In genomic region chr1:24897263-24898151, GRCh38 we compare ENCODE assay signal across 17 cellular contexts. TPM values are rescaled to one million over a fixed set of nuclear protein-coding genes. Genes with fewer than 3 reads are reported as not detected.
DNase-seq lines count a peak whose midpoint lies in the region; ATAC-seq and TF ChIP-seq lines count a peak whose summit lies in the region.
"Had no signal": no experiment of that assay in that cellular context is flagged by ENCODE, and none has a peak within 500 bp of the region (broad histone marks: within the 10 kb centered on the region; RNA-seq: fewer than 3 reads in every experiment).

No MANE protein-coding gene starts in this region.

- POLR2A ChIA-PET in naive thymus-derived CD8-positive, alpha-beta T cell (lab: Charles Lee): interaction anchor here (0.6 to 3.3 kb wide), 8 partner anchors 14 to 54 kb away, joined by 3 to 14 read pairs (median 5); partner anchors contain the start of gene RUNX3

- no peak overlapping the region for H3K27ac ChIP-seq in gastroesophageal sphincter
- H3K27ac ChIP-seq: neutrophil had no signal

- WGBS in gastroesophageal sphincter (ENCODE audit: low coverage in 1 of 2), 2 donors: 60% methylated on average over 1 of the region's 17 CpGs; no CpG with 5 or more reads in 1 of the 2 donors

- TF ChIP-seq POLR2A in gastroesophageal sphincter (IDR thresholded peaks at IDR 0.05): no peak

- no peak for TF ChIP-seq CTCF in gastroesophageal sphincter (IDR thresholded peaks at IDR 0.05)

- H3K4me1 ChIP-seq in gastroesophageal sphincter: no peaks in the 10 kb centered on the region

- peak overlapping the region; percentile 34 for H3K27ac Mint-ChIP-seq in activated naive CD8-positive, alpha-beta T cell
- H3K27ac Mint-ChIP-seq in naive thymus-derived CD8-positive, alpha-beta T cell: peak overlapping the region in 7 of 10 donors; percentile 56 to 90 (median 81)
- H3K27ac Mint-ChIP-seq: activated T-helper 1 cell treated with anti-CD3 and anti-CD28 coated beads, Interleukin-12 subunit alpha, Interleukin-12 subunit beta, Interleukin-2, Interleukin-4 antibody, amounts not matched to agents 30 ng/mL and 10 ng/mL and 1 ng/mL, durations not matched to agents 14 hours and 24 hours and 36 hours had no signal

- peaks cover 4% of the 10 kb centered on the region for H3K9me3 Mint-ChIP-seq in activated naive CD8-positive, alpha-beta T cell (ENCODE audit: low read depth)
- H3K9me3 Mint-ChIP-seq in naive thymus-derived CD8-positive, alpha-beta T cell: peaks cover 0 to 8% (median 7%) of the 10 kb centered on the region in 9 donors

- no peak overlapping the region for H3K4me3 Mint-ChIP-seq in activated naive CD8-positive, alpha-beta T cell
- H3K4me3 Mint-ChIP-seq in naive thymus-derived CD8-positive, alpha-beta T cell: no peak overlapping the region
- H3K4me3 Mint-ChIP-seq: activated T-helper 1 cell treated with anti-CD3 and anti-CD28 coated beads, Interleukin-12 subunit alpha, Interleukin-12 subunit beta, Interleukin-2, Interleukin-4 antibody, amounts not matched to agents 30 ng/mL and 10 ng/mL and 1 ng/mL, durations not matched to agents 14 hours and 24 hours and 36 hours; B cell had no signal

- peaks cover 34% of the 10 kb centered on the region for H3K4me1 Mint-ChIP-seq in activated naive CD8-positive, alpha-beta T cell (ENCODE audit: low read depth)
- H3K4me1 Mint-ChIP-seq in naive thymus-derived CD8-positive, alpha-beta T cell: peaks cover 20 to 52% (median 48%) of the 10 kb centered on the region in 4 donors

- DNase-seq in stimulated activated CD4-positive, alpha-beta T cell treated with anti-CD3 and anti-CD28 coated beads, Interleukin-4, amount 100 ng/mL, for 24 hours: peak; percentile 4
- no peak for DNase-seq in stimulated activated CD4-positive, alpha-beta T cell treated with anti-CD3 and anti-CD28 coated beads, Interleukin-2, amount 100 ng/mL, for 48 hours
- no peak for DNase-seq in naive thymus-derived CD8-positive, alpha-beta T cell
- DNase-seq in AG08395 (ENCODE audit: low spot score): no peak
- DNase-seq: cerebellar nuclear complex; NCI-H1105 treated with DMSO at 0.1 percent for 48 hours; Right ventricle myocardium superior; stimulated activated CD4-positive, alpha-beta T cell treated with anti-CD3 and anti-CD28 coated beads, Interleukin-12 subunit alpha, Interleukin-12 subunit beta, amount 100 ng/mL, for 4 hours had no signal

- H3K36me3 Mint-ChIP-seq in activated naive CD8-positive, alpha-beta T cell: peaks cover 7% of the 10 kb centered on the region
- H3K36me3 Mint-ChIP-seq in naive thymus-derived CD8-positive, alpha-beta T cell: peaks cover 7 to 23% (median 8%) of the 10 kb centered on the region in 3 donors

- H3K9me3 ChIP-seq in gastroesophageal sphincter: peaks cover 0 to under 1% (median 0%) of the 10 kb centered on the region in 3 donors
- H3K9me3 ChIP-seq: neutrophil had no signal

- no peak overlapping the region for H3K4me3 ChIP-seq in gastroesophageal sphincter
- H3K4me3 ChIP-seq: lung had no signal

- no peak for TF ChIP-seq EP300 in gastroesophageal sphincter (IDR thresholded peaks at IDR 0.05)

- H3K36me3 ChIP-seq in gastroesophageal sphincter: no peaks in the 10 kb centered on the region

- ATAC-seq in naive thymus-derived CD8-positive, alpha-beta T cell: no peak
- ATAC-seq in HG02678 (IDR thresholded peaks at IDR 0.05; ENCODE audit: unreplicated experiment) (no peak), gastroesophageal sphincter (no peak), GM18873 (IDR thresholded peaks at IDR 0.05; ENCODE audit: low FRiP score, unreplicated experiment) (no peak)

- peaks cover 47% of the 10 kb centered on the region for H3K27me3 ChIP-seq in gastroesophageal sphincter

- H3K27me3 Mint-ChIP-seq in activated naive CD8-positive, alpha-beta T cell: no peaks in the 10 kb centered on the region
- H3K27me3 Mint-ChIP-seq in naive thymus-derived CD8-positive, alpha-beta T cell: no peaks in the 10 kb centered on the region
- H3K27me3 Mint-ChIP-seq: B cell had no signal

RNA-seq across cellular contexts. Expression of gene RUNX3, which starts 32.6 kb away (rescaled TPM):
- total RNA-seq in naive thymus-derived CD8-positive, alpha-beta T cell: 10 to 100 TPM; 87.1 to 95.3 TPM
- polyA plus RNA-seq in naive thymus-derived CD8-positive, alpha-beta T cell: 10 to 100 TPM; 22.0 to 64.0 (median 54.0) TPM
- total RNA-seq in gastroesophageal sphincter: 1 to 10 TPM in 2 of 4 donors, under 1 TPM in 2; 0.62 to 2.0 (median 1.3) TPM
- total RNA-seq: epithelial cell of proximal tubule had no signal

Comparison
In these comparisons a context has a peak if more than half of its experiments do, and no peak if none do; other contexts are left out.
1. RNA of gene RUNX3, which starts 32.6 kb away (total RNA-seq): 87.1 to 95.3 TPM in naive thymus-derived CD8-positive, alpha-beta T cell; 0.62 to 2.0 TPM in gastroesophageal sphincter; every median in the first group is over 10 times any median in the second.